Comparison of ENCODE assay signal across 1 cellular context in the genomic region with DNA sequence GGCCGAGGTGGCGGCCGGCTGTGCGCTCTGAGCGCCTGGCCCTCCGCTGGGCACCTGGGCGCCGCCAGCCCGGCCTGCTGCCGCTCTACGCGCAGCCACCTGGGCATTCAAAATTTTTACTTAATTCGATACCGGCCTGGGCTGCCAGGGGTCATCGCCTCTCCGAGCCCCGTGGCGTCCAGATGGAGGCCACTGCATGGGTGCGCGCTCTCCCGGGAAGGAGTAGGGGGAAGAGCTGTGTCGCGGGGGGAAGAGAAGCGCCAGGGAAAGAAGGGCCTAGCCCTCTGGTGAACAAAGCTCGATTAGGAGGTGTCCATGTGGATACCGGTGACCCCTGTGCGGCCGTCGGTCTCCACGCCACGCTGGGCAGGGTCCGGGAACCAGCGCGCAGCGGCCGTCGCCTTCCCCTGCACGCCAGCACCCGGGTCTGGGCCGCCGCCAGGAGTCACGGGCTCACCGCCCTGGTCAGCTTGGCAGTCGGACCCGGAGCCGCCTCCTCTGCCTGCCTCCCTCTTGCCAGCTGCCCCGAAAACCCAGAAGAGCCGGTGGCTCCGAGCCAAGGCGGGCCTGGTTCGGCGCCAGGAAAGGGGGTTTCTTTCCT.
TF ChIP-seq lines count a peak whose summit lies in the region.

No MANE protein-coding gene starts in this region.

TF ChIP-seq in H1, 55 proteins besides CTCF, POLR2A, EP300 and RAD21:
- TF ChIP-seq MAX (IDR thresholded peaks at IDR 0.05), result no peak; the same call in 1 of the 2 replicates
- 0 out of 4 replicates have a peak, but pooled peaks of 1 of the 2 experiments have one; percentile 24 for TF ChIP-seq HDAC2 (IDR thresholded peaks at IDR 0.05; ENCODE audit: borderline replicate concordance in 1 of 2, low read depth in 2 of 2, low read length in 2 of 2)
- TF ChIP-seq SIRT6 (IDR thresholded peaks at IDR 0.05; ENCODE audit: low read length), result no peak
- no peak for TF ChIP-seq CEBPB (IDR thresholded peaks at IDR 0.05; ENCODE audit: low read depth, low read length)
- TF ChIP-seq GABPA (IDR thresholded peaks at IDR 0.05; ENCODE audit: borderline replicate concordance, insufficient read depth, low read length), result no peak
- TF ChIP-seq, protein P1, sequence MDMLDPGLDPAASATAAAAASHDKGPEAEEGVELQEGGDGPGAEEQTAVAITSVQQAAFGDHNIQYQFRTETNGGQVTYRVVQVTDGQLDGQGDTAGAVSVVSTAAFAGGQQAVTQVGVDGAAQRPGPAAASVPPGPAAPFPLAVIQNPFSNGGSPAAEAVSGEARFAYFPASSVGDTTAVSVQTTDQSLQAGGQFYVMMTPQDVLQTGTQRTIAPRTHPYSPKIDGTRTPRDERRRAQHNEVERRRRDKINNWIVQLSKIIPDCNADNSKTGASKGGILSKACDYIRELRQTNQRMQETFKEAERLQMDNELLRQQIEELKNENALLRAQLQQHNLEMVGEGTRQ (IDR thresholded peaks at IDR 0.05; ENCODE audit: low read length), result no peak
- TF ChIP-seq KDM4A (IDR thresholded peaks at IDR 0.05; ENCODE audit: low read depth, low read length, severe bottlenecking), result peak; percentile 4
- no peak for TF ChIP-seq RBBP5 (IDR thresholded peaks at IDR 0.05; ENCODE audit: borderline replicate concordance, low read depth, low read length)
- no peak for TF ChIP-seq YY1 (IDR thresholded peaks at IDR 0.05; ENCODE audit: low read depth, low read length)
- TF ChIP-seq PHF8 (conservative IDR thresholded peaks at IDR 0.05; ENCODE audit: low read depth, low read length), result 0 out of 2 replicates have a peak, but pooled peaks have one; percentile 31
- no peak for TF ChIP-seq SP1 (IDR thresholded peaks at IDR 0.05; ENCODE audit: low read depth, low read length)
